In the genomic region with DNA sequence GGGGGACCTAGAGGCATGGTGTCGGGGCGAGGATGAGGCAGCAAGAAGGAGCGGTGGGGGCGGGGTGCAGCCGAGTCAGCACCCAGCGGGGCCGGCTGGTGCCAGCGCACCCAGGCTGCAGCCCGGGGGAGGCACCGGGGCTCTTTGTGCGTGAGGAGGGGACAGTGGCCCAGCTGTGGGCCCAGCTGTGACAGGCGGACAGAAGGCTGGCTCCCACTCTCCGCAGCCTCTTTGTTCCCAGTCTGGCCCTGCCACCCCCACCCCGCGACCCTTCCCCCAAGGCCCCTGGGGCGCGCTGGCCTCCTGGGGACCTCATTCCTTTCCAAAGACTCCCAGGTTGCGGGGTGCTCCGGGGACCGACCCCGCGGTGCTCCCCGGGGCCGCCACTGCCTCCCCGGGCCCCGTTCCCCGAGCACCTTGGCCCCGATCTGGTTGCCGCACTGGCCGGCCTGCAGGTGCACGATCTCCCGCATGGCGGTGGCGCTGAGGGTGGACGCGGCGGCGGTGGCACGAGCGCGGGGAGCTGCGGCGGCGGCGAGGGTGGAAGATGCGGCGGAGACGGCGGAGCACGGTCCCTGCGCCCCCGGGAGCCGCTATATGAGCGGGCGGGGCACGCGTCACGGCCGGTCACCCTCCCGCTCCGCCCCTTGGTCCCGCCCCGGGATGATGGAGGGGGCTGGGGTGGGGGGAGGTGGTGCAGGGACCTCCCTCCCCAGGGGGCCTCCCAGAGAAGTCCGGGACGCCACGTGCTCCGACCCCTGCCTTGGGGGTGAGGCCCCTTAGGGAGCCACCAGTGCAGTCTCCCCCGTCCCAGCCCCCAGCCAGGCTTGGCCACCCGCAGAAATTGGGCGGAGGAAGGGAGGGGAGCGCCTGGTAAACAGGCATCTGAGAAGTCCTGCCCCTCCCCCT, we compare ENCODE assay signal across 8 cellular contexts. TPM values are rescaled to one million over a fixed set of nuclear protein-coding genes. Genes with fewer than 3 reads are reported as not detected.
DNase-seq lines count a peak whose midpoint lies in the region; ATAC-seq, FAIRE-seq and TF ChIP-seq lines count a peak whose summit lies in the region.

A gene (minus strand): TSS at position 570 of the 909 bp plus-strand sequence. CDS start 97 bp downstream, at position 473.

- peak; percentile 28; the same call in 1 of the 2 replicates for TF ChIP-seq POLR2A in A549 (IDR thresholded peaks at IDR 0.05; ENCODE audit: low read length)

- TF ChIP-seq RAD21 in A549 (conservative IDR thresholded peaks at IDR 0.05 in 1 of 2, IDR thresholded peaks at IDR 0.05 in 1 of 2): no peak

- H3K9me3 ChIP-seq in A549: no peaks in the 10 kb centered on the region
- H3K9me3 ChIP-seq in cardiac muscle cell (ENCODE audit: low read depth): no peaks in the 10 kb centered on the region
- H3K9me3 ChIP-seq in psoas muscle: no peaks in the 10 kb centered on the region

- ATAC-seq in A549 (peak; percentile 74 to 80; a peak in 5 of 6 replicates), psoas muscle (peak in 3 of 4 donors; percentile 25 to 66 (median 48)), GM19023 (IDR thresholded peaks at IDR 0.05; ENCODE audit: unreplicated experiment) (no peak), HG03565 (IDR thresholded peaks at IDR 0.05; ENCODE audit: unreplicated experiment) (no peak), HG02610 (IDR thresholded peaks at IDR 0.05; ENCODE audit: unreplicated experiment) (no peak)

- H3K4me1 ChIP-seq in A549 (peaks cover 5% of the 10 kb centered on the region; the same call in 2 of the 3 replicates), cardiac muscle cell (ENCODE audit: low read depth) (no peaks in the 10 kb centered on the region), psoas muscle (no peaks in the 10 kb centered on the region)

- TF ChIP-seq CTCF in A549 (IDR thresholded peaks at IDR 0.05): no peak
- TF ChIP-seq CTCF in cardiac muscle cell (IDR thresholded peaks at IDR 0.05; ENCODE audit: low read depth, low read length): no peak
- no peak for TF ChIP-seq CTCF in psoas muscle (IDR thresholded peaks at IDR 0.05)

- WGBS in A549 (ENCODE audit: missing lambda C conversion rate): 30% methylated on average over 6 of the region's 71 CpGs
- WGBS in psoas muscle, 3 donors: 0 to 1% (median 1%) methylated on average over 26 to 71 of the region's 71 CpGs

- no peak for TF ChIP-seq EP300 in A549 (IDR thresholded peaks at IDR 0.05)

- POLR2A ChIA-PET in A549 (lab: Yijun Ruan, JAX) (no interaction called here), HEK293T (lab: Yijun Ruan, JAX) (interaction anchor here (1.5 kb wide), 1 partner anchor 42 kb away, joined by 5 read pairs; a partner anchor contains a TSS)

- H3K27me3 ChIP-seq in cardiac muscle cell (peaks cover 28% of the 10 kb centered on the region), psoas muscle (ENCODE audit: insufficient read depth in 3 of 3, low read length in 2 of 3) (peaks cover 0 to 33% (median 23%) of the 10 kb centered on the region in 3 donors)

- H3K4me2 ChIP-seq in A549: peak within 1 kb of the TSS; percentile 98

- CTCF ChIA-PET in A549 (lab: Yijun Ruan, JAX) (interaction anchor here (0.6 to 1.3 kb wide), 3 partner anchors 21 to 50 kb away, joined by 3 read pairs; a partner anchor contains a TSS), HEK293T (lab: Yijun Ruan, JAX) (no interaction called here)

- peak within 1 kb of the TSS; percentile 79 to 94 for H3K27ac ChIP-seq in A549
- H3K27ac ChIP-seq in cardiac muscle cell: no peak within 1 kb of the TSS
- no peak within 1 kb of the TSS for H3K27ac ChIP-seq in psoas muscle

- intact Hi-C loops in psoas muscle (cut with DNase I): no loop called here

- peak in 1 of 2 experiments; percentile 54 for DNase-seq in A549 (ENCODE audit: low read depth in 1 of 2, low spot score in 1 of 2)
- peak; percentile 65 for DNase-seq in HEK293T (ENCODE audit: extremely low spot score)
- DNase-seq in activated T-cell treated with anti-CD3 and anti-CD28 coated beads for 48 hours (ENCODE audit: low read depth): peak; percentile 47
- DNase-seq in cardiac muscle cell (ENCODE audit: low read depth in 1 of 2, low spot score in 1 of 2): peak in 1 of 2 donors; percentile 63
- DNase-seq in psoas muscle: peak; percentile 40 to 63

- H3K36me3 ChIP-seq in cardiac muscle cell (no peaks in the 10 kb centered on the region), psoas muscle (ENCODE audit: insufficient read depth in 1 of 2, low read depth in 1 of 2) (no peaks in the 10 kb centered on the region)

- H3K4me3 ChIP-seq in A549 (peak within 1 kb of the TSS; percentile 81), cardiac muscle cell (peak within 1 kb of the TSS; percentile 43), psoas muscle (peak within 1 kb of the TSS; percentile 58)

- no peak for FAIRE-seq in A549 (lab: Jason Lieb, UNC)

TF ChIP-seq in A549, 52 proteins besides CTCF, POLR2A, EP300 and RAD21:
- peak; percentile 62; the same call in 1 of the 2 replicates for TF ChIP-seq PHF8 (IDR thresholded peaks at IDR 0.05; ENCODE audit: borderline replicate concordance, low read depth)
- TF ChIP-seq MAZ (IDR thresholded peaks at IDR 0.05; ENCODE audit: borderline replicate concordance, low read depth, low read length): no peak
- TF ChIP-seq, protein P1, sequence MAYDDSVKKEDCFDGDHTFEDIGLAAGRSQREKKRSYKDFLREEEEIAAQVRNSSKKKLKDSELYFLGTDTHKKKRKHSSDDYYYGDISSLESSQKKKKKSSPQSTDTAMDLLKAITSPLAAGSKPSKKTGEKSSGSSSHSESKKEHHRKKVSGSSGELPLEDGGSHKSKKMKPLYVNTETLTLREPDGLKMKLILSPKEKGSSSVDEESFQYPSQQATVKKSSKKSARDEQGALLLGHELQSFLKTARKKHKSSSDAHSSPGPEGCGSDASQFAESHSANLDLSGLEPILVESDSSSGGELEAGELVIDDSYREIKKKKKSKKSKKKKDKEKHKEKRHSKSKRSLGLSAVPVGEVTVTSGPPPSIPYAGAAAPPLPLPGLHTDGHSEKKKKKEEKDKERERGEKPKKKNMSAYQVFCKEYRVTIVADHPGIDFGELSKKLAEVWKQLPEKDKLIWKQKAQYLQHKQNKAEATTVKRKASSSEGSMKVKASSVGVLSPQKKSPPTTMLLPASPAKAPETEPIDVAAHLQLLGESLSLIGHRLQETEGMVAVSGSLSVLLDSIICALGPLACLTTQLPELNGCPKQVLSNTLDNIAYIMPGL (CRISPR knock-in tag; IDR thresholded peaks at IDR 0.05; ENCODE audit: borderline replicate concordance): no peak

TF ChIP-seq in HEK293T, 16 proteins besides CTCF, POLR2A, EP300 and RAD21:
- TF ChIP-seq FOXK2 (IDR thresholded peaks at IDR 0.05) (no peak), SUZ12 (IDR thresholded peaks at IDR 0.05) (no peak), TARDBP (IDR thresholded peaks at IDR 0.05) (no peak), BHLHE40 (IDR thresholded peaks at IDR 0.05; ENCODE audit: borderline replicate concordance) (no peak), FOXA1 (IDR thresholded peaks at IDR 0.05) (no peak), L3MBTL2 (conservative IDR thresholded peaks at IDR 0.05) (no peak), LEF1 (IDR thresholded peaks at IDR 0.05; ENCODE audit: borderline replicate concordance) (no peak), FOXM1 (IDR thresholded peaks at IDR 0.05; ENCODE audit: borderline replicate concordance) (no peak), ARNT (IDR thresholded peaks at IDR 0.05) (no peak), ELF4 (IDR thresholded peaks at IDR 0.05) (no peak), SP1 (IDR thresholded peaks at IDR 0.05) (no peak), HDGF (IDR thresholded peaks at IDR 0.05; ENCODE audit: borderline replicate concordance) (no peak), NFRKB (IDR thresholded peaks at IDR 0.05) (no peak), ZNF384 (IDR thresholded peaks at IDR 0.05) (no peak)
- TF ChIP-seq, protein P2, sequence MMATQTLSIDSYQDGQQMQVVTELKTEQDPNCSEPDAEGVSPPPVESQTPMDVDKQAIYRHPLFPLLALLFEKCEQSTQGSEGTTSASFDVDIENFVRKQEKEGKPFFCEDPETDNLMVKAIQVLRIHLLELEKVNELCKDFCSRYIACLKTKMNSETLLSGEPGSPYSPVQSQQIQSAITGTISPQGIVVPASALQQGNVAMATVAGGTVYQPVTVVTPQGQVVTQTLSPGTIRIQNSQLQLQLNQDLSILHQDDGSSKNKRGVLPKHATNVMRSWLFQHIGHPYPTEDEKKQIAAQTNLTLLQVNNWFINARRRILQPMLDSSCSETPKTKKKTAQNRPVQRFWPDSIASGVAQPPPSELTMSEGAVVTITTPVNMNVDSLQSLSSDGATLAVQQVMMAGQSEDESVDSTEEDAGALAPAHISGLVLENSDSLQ (IDR thresholded peaks at IDR 0.05): no peak

RNA-seq across cellular contexts. Expression of the gene that starts here (rescaled TPM):
- polyA plus RNA-seq in A549 (2011; rRNA removed) (2.2 and 2.5 TPM in 2 replicates), A549 (2017; fragmentation: RNase III; extraction: RNeasy Plus Mini Kit Qiagen cat#74134 plus additional on column Dnase treatment) (15.4 to 17.6 TPM (median 17.5 TPM) in 3 replicates), cardiac muscle cell (21.6 and 41.3 TPM in 2 replicates), psoas muscle (1 to 10 TPM in 2 of 3 donors, under 1 TPM in 1; 0.44 to 1.4 (median 1.0) TPM)
- polyA plus RNA-seq in A549 (2012; cell fraction: cytosol; rRNA removed): 10.5 and 13.2 TPM in 2 replicates
- polyA plus RNA-seq in A549 (2012; cell fraction: nucleus; rRNA removed): 9.8 and 12.8 TPM in 2 replicates
- polyA minus RNA-seq in A549 (2011; rRNA and poly(A)+ RNA removed): 7.2 and 19.0 TPM in 2 replicates
- total RNA-seq in cardiac muscle cell (10.5 and 18.2 TPM in 2 replicates), psoas muscle (1 to 10 TPM; 2.7 to 6.4 (median 4.6) TPM)

Comparison
In these comparisons a context has a peak if more than half of its experiments do, and no peak if none do; other contexts are left out.
1. ATAC-seq: peak in A549 (2 of 2) and psoas muscle (3 of 4); none in GM19023 (single experiment), HG03565 (single experiment) and HG02610 (single experiment).
2. H3K27ac ChIP-seq: peak in A549 (2 of 2); none in cardiac muscle cell (single experiment) and psoas muscle (single experiment).
3. Peak in every context shown above with its lines, with median percentiles within 50 percentile points of each other: H3K4me3 ChIP-seq.